Comparison of ENCODE assay signal across 1 cellular context in genomic region chr20:4064118-4064962, GRCh38.
TF ChIP-seq lines count a peak whose summit lies in the region.

No MANE protein-coding gene starts in this region.

TF ChIP-seq in SK-N-SH, 30 proteins besides CTCF, POLR2A, EP300 and RAD21 (continued from another document):
- TF ChIP-seq TEAD4 (IDR thresholded peaks at IDR 0.05; ENCODE audit: borderline replicate concordance, insufficient read depth) (0 out of 2 replicates have a peak, but pooled peaks have one; percentile 60), MEF2A (IDR thresholded peaks at IDR 0.05; ENCODE audit: borderline replicate concordance, low read depth) (0 out of 2 replicates have a peak, but pooled peaks have one; percentile 17), MAX (IDR thresholded peaks at IDR 0.05; ENCODE audit: low read depth) (peak; percentile 71), GATA2 (CRISPR knock-in tag; IDR thresholded peaks at IDR 0.05) (no peak), JUND (IDR thresholded peaks at IDR 0.05) (peak; percentile 75), POLR2AphosphoS5 (IDR thresholded peaks at IDR 0.05; ENCODE audit: low read depth, low read length) (peak; percentile 40; the same call in 1 of the 2 replicates), GABPA (IDR thresholded peaks at IDR 0.05; ENCODE audit: low read depth) (peak; percentile 57), IRF3 (IDR thresholded peaks at IDR 0.05; ENCODE audit: low read depth, low read length) (no peak), TAF1 (IDR thresholded peaks at IDR 0.05; ENCODE audit: borderline replicate concordance, low read depth, low read length) (no peak; the same call in 1 of the 2 replicates), MXI1 (IDR thresholded peaks at IDR 0.05; ENCODE audit: low read depth, low read length) (no peak), PBX3 (IDR thresholded peaks at IDR 0.05) (peak; percentile 51), EZH2phosphoT487 (IDR thresholded peaks at IDR 0.05; ENCODE audit: borderline replicate concordance, low read depth) (no peak), SMC3 (IDR thresholded peaks at IDR 0.05; ENCODE audit: low read depth, low read length) (no peak), REST (IDR thresholded peaks at IDR 0.05; ENCODE audit: low read depth, low read length) (0 out of 2 replicates have a peak, but pooled peaks have one; percentile 15), NFIC (IDR thresholded peaks at IDR 0.05; ENCODE audit: borderline replicate concordance) (peak; percentile 98), FOXJ3 (CRISPR knock-in tag; IDR thresholded peaks at IDR 0.05) (no peak), TCF12 (IDR thresholded peaks at IDR 0.05) (peak; percentile 92)
